ENCODE assay signal across 20 cellular contexts in the genomic region with DNA sequence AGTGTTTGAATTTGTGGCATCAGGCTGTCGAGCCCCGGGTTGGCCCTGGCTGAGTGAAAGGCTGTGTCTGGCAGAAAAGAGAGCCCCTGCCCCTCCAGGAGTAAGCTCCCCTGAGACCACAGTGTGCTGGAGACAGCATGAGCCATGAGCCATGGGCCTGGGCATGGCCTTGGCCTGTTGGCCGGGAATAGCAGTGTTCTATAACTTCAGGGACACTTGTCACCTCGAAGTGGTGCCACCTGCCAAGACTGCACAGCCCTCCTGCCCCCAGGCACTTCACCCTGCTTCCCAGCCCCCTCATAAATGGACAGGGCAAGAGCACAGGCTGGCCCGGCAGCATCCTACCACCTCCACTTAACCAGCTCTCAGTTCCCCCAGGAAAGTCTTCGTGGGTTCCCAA. TPM values are rescaled to one million over a fixed set of nuclear protein-coding genes. Genes with fewer than 3 reads are reported as not detected.
A peak's percentile ranks its signal among the peaks of the same experiment; 100 is the strongest.
DNase-seq lines count a peak whose midpoint lies in the region; ATAC-seq and TF ChIP-seq lines count a peak whose summit lies in the region.
"Had no signal": no experiment of that assay in that cellular context is flagged by ENCODE, and none has a peak within 500 bp of the region (broad histone marks: within the 10 kb centered on the region; RNA-seq: fewer than 3 reads in every experiment).

No MANE protein-coding gene starts in this region.

- H3K23ac ChIP-seq in IMR-90 (ENCODE audit: low read depth, low read length), result no peak overlapping the region

- H3K4me3 Mint-ChIP-seq in activated CD4-positive, alpha-beta T cell treated with anti-CD3 and anti-CD28 coated beads, Interleukin-2, amount 10 ng/mL, durations not matched to agents 7 days and 5 days, result no peak overlapping the region
- H3K4me3 Mint-ChIP-seq: CD14-positive monocyte, HFFc6 had no signal

- peak overlapping the region; percentile 19 for H3K27ac Mint-ChIP-seq in activated CD4-positive, alpha-beta T cell treated with anti-CD3 and anti-CD28 coated beads, Interleukin-2, amount 10 ng/mL, durations not matched to agents 7 days and 5 days

- H4K20me1 ChIP-seq in IMR-90 (ENCODE audit: insufficient read depth, low read length), result peaks cover 91% of the 10 kb centered on the region

- peaks cover 30% of the 10 kb centered on the region for H3K4me1 Mint-ChIP-seq in activated CD4-positive, alpha-beta T cell treated with anti-CD3 and anti-CD28 coated beads, Interleukin-2, amount 10 ng/mL, durations not matched to agents 7 days and 5 days

- no peak overlapping the region for H3K14ac ChIP-seq in IMR-90 (replicated peaks; ENCODE audit: low read depth, low read length)

- no peak overlapping the region for H3K18ac ChIP-seq in IMR-90 (ENCODE audit: low read depth, low read length)

- no peak overlapping the region for H2AK9ac ChIP-seq in IMR-90 (replicated peaks; ENCODE audit: low read depth, low read length, poor library complexity)

- H3K9ac ChIP-seq in IMR-90 (ENCODE audit: low read depth, low read length), result no peak overlapping the region

- H4K91ac ChIP-seq in IMR-90 (ENCODE audit: insufficient read depth, low read depth, low read length), result no peak overlapping the region

- dilution Hi-C loops in IMR-90 (cut with HindIII; ENCODE audit: low sequenced_read_pairs, unreplicated experiment), result no loop called here

- H3K4me3 ChIP-seq in IMR-90 (ENCODE audit: insufficient read depth, low read depth, low read length) (no peak overlapping the region), esophagus muscularis mucosa (no peak overlapping the region), sigmoid colon (no peak overlapping the region)
- H3K4me3 ChIP-seq: A549, Peyer's patch, SK-N-MC had no signal

- H4K5ac ChIP-seq in IMR-90 (ENCODE audit: low read depth, low read length), result no peak overlapping the region

- no peak for DNase-seq in activated CD4-positive, alpha-beta T cell treated with anti-CD3 and anti-CD28 coated beads, Interleukin-2, amount 10 ng/mL, durations not matched to agents 7 days and 5 days
- DNase-seq in activated CD4-positive, alpha-beta T cell treated with anti-CD3 and anti-CD28 coated beads, Interleukin-2, amount 50 U/mL, for 4 hours, result no peak
- no peak for DNase-seq in IMR-90
- no peak for DNase-seq in esophagus muscularis mucosa (ENCODE audit: extremely low spot score)
- DNase-seq in sigmoid colon, result no peak
- DNase-seq in DMS153 (lab: John Stamatoyannopoulos, UW), result no peak
- no peak for DNase-seq in NOMO-1 treated with dmso at 0.1 percent for 144 hours (lab: John Stamatoyannopoulos, UW; ENCODE audit: unreplicated experiment)
- no peak for DNase-seq in SKM-1 treated with dmso at 0.1 percent for 144 hours (lab: John Stamatoyannopoulos, UW; ENCODE audit: unreplicated experiment)
- DNase-seq: activated CD8-positive, alpha-beta memory T cell treated with anti-CD3 and anti-CD28 coated beads, Interleukin-2, amount 50 U/mL, for 4 hours; DMS79; HFFc6; immature natural killer cell; NCI-H1694 treated with DMSO at 0.1 percent for 48 hours; NCI-H2227 treated with DMSO at 0.1 percent for 48 hours; NCI-H774; Peyer's patch; stimulated activated CD4-positive, alpha-beta T cell treated with anti-CD3 and anti-CD28 coated beads, Interleukin-2, amount 100 ng/mL, for 24 hours had no signal

- H3K36me3 Mint-ChIP-seq in activated CD4-positive, alpha-beta T cell treated with anti-CD3 and anti-CD28 coated beads, Interleukin-2, amount 10 ng/mL, durations not matched to agents 7 days and 5 days (ENCODE audit: low read depth), result peaks cover 9% of the 10 kb centered on the region

- H3K9me3 ChIP-seq in IMR-90 (ENCODE audit: control insufficient read depth, insufficient read depth, low read length) (no peaks in the 10 kb centered on the region), esophagus muscularis mucosa (no peaks in the 10 kb centered on the region), sigmoid colon (no peaks in the 10 kb centered on the region)
- H3K9me3 ChIP-seq: A549, Peyer's patch had no signal

- no peak overlapping the region for H3K4me2 ChIP-seq in IMR-90 (ENCODE audit: low read depth, low read length)
- H3K4me2 ChIP-seq: A549 had no signal

- H4K8ac ChIP-seq in IMR-90 (ENCODE audit: low read depth in 2 of 2, low read length in 2 of 2), result no peak overlapping the region

- H3K27ac ChIP-seq in IMR-90 (ENCODE audit: insufficient read depth, low read length) (no peak overlapping the region), esophagus muscularis mucosa (replicated peaks in 1 of 4) (peak overlapping the region; percentile 57 to 90 (median 66)), sigmoid colon (peak overlapping the region; percentile 14 to 91 (median 54))
- H3K27ac ChIP-seq: A549, SK-N-MC had no signal

- peaks cover 31 to 93% of the 10 kb centered on the region in 2 experiments for H3K79me1 ChIP-seq in IMR-90 (ENCODE audit: low read depth in 1 of 2, low read length in 2 of 2)

- no peak overlapping the region for H2AK5ac ChIP-seq in IMR-90 (ENCODE audit: low read depth, low read length)

- no peak for ATAC-seq in IMR-90 (ENCODE audit: low read depth)
- ATAC-seq: A549 had no signal

- no peaks in the 10 kb centered on the region for H3K9me3 Mint-ChIP-seq in activated CD4-positive, alpha-beta T cell treated with anti-CD3 and anti-CD28 coated beads, Interleukin-2, amount 10 ng/mL, durations not matched to agents 7 days and 5 days
- H3K9me3 Mint-ChIP-seq: HFFc6 had no signal

- intact Hi-C loops in IMR-90 (cut with micrococcal nuclease), result no loop called here
- intact Hi-C loops in esophagus muscularis mucosa (cut with DNase I), result no loop called here
- intact Hi-C loops in sigmoid colon (cut with DNase I), result loop anchor here (5.0 kb wide), 1 partner anchor 148 kb away; a partner anchor contains a TSS

- H2BK5ac ChIP-seq in IMR-90 (ENCODE audit: low read depth, low read length, poor library complexity, severe bottlenecking), result no peak overlapping the region

- H3K9me1 ChIP-seq in IMR-90 (ENCODE audit: insufficient read depth, low read length), result peaks cover 13% of the 10 kb centered on the region

- no peak overlapping the region for H3K4ac ChIP-seq in IMR-90 (ENCODE audit: low read depth, low read length)

- POLR2A ChIA-PET in activated CD4-positive, alpha-beta T cell treated with anti-CD3 and anti-CD28 coated beads, Interleukin-2, amount 10 ng/mL, durations not matched to agents 7 days and 5 days (lab: Charles Lee), result no interaction called here
- POLR2A ChIA-PET in IMR-90 (lab: Charles Lee; ENCODE audit: unreplicated experiment), result interaction anchor here (0.6 kb wide), 1 partner anchor 539 kb away, joined by 3 read pairs; no protein-coding TSS in a partner anchor

- H3K36me3 ChIP-seq in IMR-90 (ENCODE audit: control insufficient read depth, insufficient read depth, low read length), result peaks cover 17% of the 10 kb centered on the region
- peaks cover 7 to 30% (median 22%) of the 10 kb centered on the region in 4 donors for H3K36me3 ChIP-seq in esophagus muscularis mucosa
- H3K36me3 ChIP-seq in sigmoid colon, result peaks cover 0 to 12% (median under 1%) of the 10 kb centered on the region in 4 donors

- BruUV-seq in IMR-90 (replicated peaks; lab: Mats Ljungman, UMichigan), result no TSS peak

- no peak overlapping the region for H2BK15ac ChIP-seq in IMR-90 (ENCODE audit: low read depth, low read length)

- H3K56ac ChIP-seq in IMR-90 (ENCODE audit: extremely low read depth, insufficient read depth, low read length), result no peak overlapping the region

- TF ChIP-seq POLR2A in IMR-90 (IDR thresholded peaks at IDR 0.05; ENCODE audit: low read depth, low read length) (no peak), esophagus muscularis mucosa (IDR thresholded peaks at IDR 0.05; ENCODE audit: low read depth) (no peak), sigmoid colon (IDR thresholded peaks at IDR 0.05) (no peak)

- H3K4me1 ChIP-seq in IMR-90 (ENCODE audit: control insufficient read depth, insufficient read depth, low read length) (peaks cover 21% of the 10 kb centered on the region), esophagus muscularis mucosa (peaks cover 81 to 94% (median 86%) of the 10 kb centered on the region in 4 donors), sigmoid colon (peaks cover 0 to 84% (median 75%) of the 10 kb centered on the region in 4 donors)

- 84% methylated on average over 5 of the region's 6 CpGs; no CpG with 5 or more reads in 1 of the 2 experiments for WGBS in IMR-90 (ENCODE audit: extremely low coverage in 2 of 2, insufficient read length in 1 of 2), 2 experiments
- 91% methylated on average over 6 of the region's 6 CpGs for WGBS in esophagus muscularis mucosa
- 84 to 90% methylated on average over 6 of the region's 6 CpGs for WGBS in sigmoid colon, 2 donors

- no peak for TF ChIP-seq CTCF in IMR-90 (conservative IDR thresholded peaks at IDR 0.05; ENCODE audit: low read depth, low read length)
- no peak for TF ChIP-seq CTCF in esophagus muscularis mucosa (IDR thresholded peaks at IDR 0.05)
- TF ChIP-seq CTCF in sigmoid colon (IDR thresholded peaks at IDR 0.05), result no peak

- no peak overlapping the region for H2BK120ac ChIP-seq in IMR-90 (ENCODE audit: low read depth, low read length)

- peak overlapping the region; percentile 21 for H2AFZ ChIP-seq in IMR-90 (replicated peaks; ENCODE audit: low read length, poor library complexity)

- TF ChIP-seq RAD21 in IMR-90 (IDR thresholded peaks at IDR 0.05; ENCODE audit: low read length), result no peak

- in situ Hi-C loops in IMR-90 (cut with MboI; ENCODE audit: low sequenced_read_pairs), result no loop called here

- H3K27me3 Mint-ChIP-seq in activated CD4-positive, alpha-beta T cell treated with anti-CD3 and anti-CD28 coated beads, Interleukin-2, amount 10 ng/mL, durations not matched to agents 7 days and 5 days, result no peaks in the 10 kb centered on the region

- TF ChIP-seq EP300 in esophagus muscularis mucosa (IDR thresholded peaks at IDR 0.05) (no peak), sigmoid colon (IDR thresholded peaks at IDR 0.05) (no peak)

- H2BK20ac ChIP-seq in IMR-90 (ENCODE audit: low read depth, low read length), result no peak overlapping the region

- no peaks in the 10 kb centered on the region for H3K27me3 ChIP-seq in IMR-90 (ENCODE audit: control insufficient read depth, insufficient read depth, low read length)
- H3K27me3 ChIP-seq in esophagus muscularis mucosa, result no peaks in the 10 kb centered on the region
- no peaks in the 10 kb centered on the region for H3K27me3 ChIP-seq in sigmoid colon
- H3K27me3 ChIP-seq: Peyer's patch had no signal

- CTCF ChIA-PET in activated CD4-positive, alpha-beta T cell treated with anti-CD3 and anti-CD28 coated beads, Interleukin-2, amount 10 ng/mL, durations not matched to agents 7 days and 5 days (lab: Charles Lee), result interaction anchor here (1.1 to 1.8 kb wide), 5 partner anchors 10 to 266 kb away, joined by 3 to 7 read pairs (median 4); a partner anchor contains a TSS
- CTCF ChIA-PET in IMR-90 (lab: Yijun Ruan, JAX), result no interaction called here

RNA-seq across cellular contexts. Expression of a gene that starts 20.7 kb away (rescaled TPM):
- total RNA-seq in activated CD4-positive, alpha-beta T cell treated with anti-CD3 and anti-CD28 coated beads, Interleukin-2, amount 10 ng/mL, durations not matched to agents 7 days and 5 days, result 1 to 10 TPM; 1.0 to 1.1 TPM
- total RNA-seq in IMR-90 (2012; rRNA removed) (0.18 and 0.28 TPM in 2 replicates), esophagus muscularis mucosa (1 to 10 TPM; 3.3 to 10.0 (median 4.2) TPM), sigmoid colon (1 to 10 TPM; 1.2 to 8.6 (median 3.8) TPM)
- polyA plus RNA-seq in IMR-90 (2012; rRNA removed) (1.6 and 2.4 TPM in 2 replicates), sigmoid colon (1 to 10 TPM in 1 of 3 donors, not detected in 2; 2.6 TPM)
- 1.1 and 1.9 TPM in 2 replicates for polyA plus RNA-seq in IMR-90 (2012; cell fraction: cytosol; rRNA removed)
- 1.9 and 4.1 TPM in 2 replicates for polyA plus RNA-seq in IMR-90 (2012; cell fraction: nucleus; rRNA removed; ENCODE audit: low replicate concordance)
- polyA plus RNA-seq: CD14-positive monocyte had no signal
